ENCODE assay signal across 8 cellular contexts in genomic region chr2:15560988-15561573, GRCh38. TPM values are rescaled to one million over a fixed set of nuclear protein-coding genes. Genes with fewer than 3 reads are reported as not detected.
DNase-seq lines count a peak whose midpoint lies in the region; ATAC-seq and TF ChIP-seq lines count a peak whose summit lies in the region.

Gene NBAS, minus strand, starts transcription at chr2:15561334. Its CDS starts 30 bp downstream, at chr2:15561304.

- ATAC-seq in CD8-positive, alpha-beta T cell, result peak; percentile 88
- peak; percentile 88 for ATAC-seq in GM19455 (IDR thresholded peaks at IDR 0.05; ENCODE audit: unreplicated experiment)
- peak; percentile 88 for ATAC-seq in effector memory CD8-positive, alpha-beta T cell (replicated peaks)

- H3K4me3 Mint-ChIP-seq in CD8-positive, alpha-beta T cell, result peak within 1 kb of the TSS; percentile 100
- H3K4me3 Mint-ChIP-seq in effector memory CD8-positive, alpha-beta T cell, result peak within 1 kb of the TSS; percentile 98 to 99

- H3K4me1 ChIP-seq in CD8-positive, alpha-beta T cell (ENCODE audit: insufficient read depth, low read length), result peaks cover 9% of the 10 kb centered on the region

- peak within 1 kb of the TSS; percentile 53 for H3K4me3 ChIP-seq in CD8-positive, alpha-beta T cell (ENCODE audit: low read depth, low read length)

- H3K36me3 Mint-ChIP-seq in CD8-positive, alpha-beta T cell, result peaks cover 20% of the 10 kb centered on the region
- H3K36me3 Mint-ChIP-seq in effector memory CD8-positive, alpha-beta T cell (ENCODE audit: insufficient read depth), result peaks cover 13% of the 10 kb centered on the region

- POLR2A ChIA-PET in CD8-positive, alpha-beta T cell (lab: Charles Lee), result interaction anchor here (1.1 to 1.6 kb wide), 4 partner anchors 15 to 31 kb away, joined by 4 to 8 read pairs (median 6); partner anchors contain the start of gene DDX1
- POLR2A ChIA-PET in activated CD8-positive, alpha-beta memory T cell treated with anti-CD3 and anti-CD28 coated beads for 36 hours (lab: Charles Lee), result interaction anchor here (0.6 to 1.3 kb wide), 3 partner anchors 16 to 45 kb away, joined by 3 to 7 read pairs (median 6); partner anchors contain the start of gene DDX1

- no peaks in the 10 kb centered on the region for H3K9me3 ChIP-seq in CD8-positive, alpha-beta T cell (ENCODE audit: low read length)

- no peak for TF ChIP-seq CTCF in CD8-positive, alpha-beta T cell (IDR thresholded peaks at IDR 0.05)

- H3K36me3 ChIP-seq in CD8-positive, alpha-beta T cell (ENCODE audit: insufficient read depth, low read length), result no peaks in the 10 kb centered on the region

- peak within 1 kb of the TSS; percentile 47 for H3K27ac ChIP-seq in CD8-positive, alpha-beta T cell (ENCODE audit: low read depth, low read length)

- intact Hi-C loops in CD8-positive, alpha-beta T cell (cut with DNase I, micrococcal nuclease), result loop anchor here (1.0 kb wide), 2 partner anchors 16 to 30 kb away; partner anchors contain the start of gene DDX1 (in 2 of the 2)

- H3K27me3 ChIP-seq in CD8-positive, alpha-beta T cell (ENCODE audit: insufficient read depth, low read length), result no peaks in the 10 kb centered on the region

- peaks cover 4% of the 10 kb centered on the region for H3K27me3 Mint-ChIP-seq in CD8-positive, alpha-beta T cell (ENCODE audit: low read depth)
- peaks cover 0 to 13% of the 10 kb centered on the region in 2 donors for H3K27me3 Mint-ChIP-seq in effector memory CD8-positive, alpha-beta T cell

- CTCF ChIA-PET in CD8-positive, alpha-beta T cell (lab: Charles Lee), result interaction anchor here (6.4 kb wide), 1 partner anchor 15 kb away, joined by 33 read pairs; no protein-coding TSS in a partner anchor
- CTCF ChIA-PET in activated CD8-positive, alpha-beta memory T cell treated with anti-CD3 and anti-CD28 coated beads for 36 hours (lab: Charles Lee), result interaction anchor here (1.3 to 3.1 kb wide), 2 partner anchors 16 to 32 kb away, joined by 4 to 13 read pairs; no protein-coding TSS in a partner anchor

- peak within 1 kb of the TSS; percentile 98 for H3K27ac Mint-ChIP-seq in CD8-positive, alpha-beta T cell
- H3K27ac Mint-ChIP-seq in effector memory CD8-positive, alpha-beta T cell, result peak within 1 kb of the TSS; percentile 97 to 99

- peaks cover 40% of the 10 kb centered on the region for H3K4me1 Mint-ChIP-seq in CD8-positive, alpha-beta T cell (ENCODE audit: low read depth)
- peaks cover 24 to 27% of the 10 kb centered on the region in 2 donors for H3K4me1 Mint-ChIP-seq in effector memory CD8-positive, alpha-beta T cell (ENCODE audit: low read depth in 2 of 2)

- DNase-seq in CD8-positive, alpha-beta T cell, result peak; percentile 61 to 85 (median 74)
- DNase-seq in HPDE6-E6E7 (ENCODE audit: extremely low spot score), result peak; percentile 73
- DNase-seq in NOMO-1 (lab: John Stamatoyannopoulos, UW; ENCODE audit: unreplicated experiment in 2 of 2), result peak; percentile 55 to 66
- DNase-seq in effector memory CD8-positive, alpha-beta T cell, result peak; percentile 51 to 61 (median 53)
- peak; percentile 88 to 90 for DNase-seq in lung microvascular endothelial cell (ENCODE audit: low read depth in 2 of 2)
- DNase-seq in stimulated activated CD4-positive, alpha-beta T cell treated with anti-CD3 and anti-CD28 coated beads, TNF-alpha, amount 100 ng/mL, for 48 hours (ENCODE audit: low read depth in 3 of 3), result peak; percentile 53 to 72 (median 63)

- H3K9me3 Mint-ChIP-seq in CD8-positive, alpha-beta T cell, result no peaks in the 10 kb centered on the region
- H3K9me3 Mint-ChIP-seq in effector memory CD8-positive, alpha-beta T cell, result no peaks in the 10 kb centered on the region

RNA-seq across cellular contexts. Expression of gene NBAS, which starts in this region (rescaled TPM):
- 10 to 100 TPM; 16.9 to 17.6 TPM for total RNA-seq in CD8-positive, alpha-beta T cell
- total RNA-seq in activated CD8-positive, alpha-beta memory T cell treated with anti-CD3 and anti-CD28 coated beads for 36 hours, result 10 to 100 TPM; 34.7 to 37.1 TPM
- 64.9 and 94.8 TPM in 2 replicates for total RNA-seq in lung microvascular endothelial cell

Comparison
In these comparisons a context has a peak if more than half of its experiments do, and no peak if none do; other contexts are left out.
1. Peak in every context shown above with its lines: DNase-seq, ATAC-seq, H3K4me3 ChIP-seq and H3K27ac ChIP-seq.